In genomic region chr1:21454904-21455303, GRCh38 we compare ENCODE assay signal across 2 cellular contexts. TPM values are rescaled to one million over a fixed set of nuclear protein-coding genes. Genes with fewer than 3 reads are reported as not detected.
"Had no signal": no experiment of that assay in that cellular context is flagged by ENCODE, and none has a peak within 500 bp of the region (broad histone marks: within the 10 kb centered on the region; RNA-seq: fewer than 3 reads in every experiment).

No MANE protein-coding gene starts in this region.

RNA-seq across cellular contexts. Expression of gene ALPL, which starts 54.3 kb away (rescaled TPM):
- total RNA-seq: naive thymus-derived CD8-positive, alpha-beta T cell; natural killer cell treated with Interleukin-12 subunit alpha and Interleukin-12 subunit beta and Interleukin-15 and Interleukin-18, amount 100 ng/mL, for 72 hours had no signal
- polyA plus RNA-seq: naive thymus-derived CD8-positive, alpha-beta T cell had no signal
